ENCODE assay signal across 8 cellular contexts in the genomic region with DNA sequence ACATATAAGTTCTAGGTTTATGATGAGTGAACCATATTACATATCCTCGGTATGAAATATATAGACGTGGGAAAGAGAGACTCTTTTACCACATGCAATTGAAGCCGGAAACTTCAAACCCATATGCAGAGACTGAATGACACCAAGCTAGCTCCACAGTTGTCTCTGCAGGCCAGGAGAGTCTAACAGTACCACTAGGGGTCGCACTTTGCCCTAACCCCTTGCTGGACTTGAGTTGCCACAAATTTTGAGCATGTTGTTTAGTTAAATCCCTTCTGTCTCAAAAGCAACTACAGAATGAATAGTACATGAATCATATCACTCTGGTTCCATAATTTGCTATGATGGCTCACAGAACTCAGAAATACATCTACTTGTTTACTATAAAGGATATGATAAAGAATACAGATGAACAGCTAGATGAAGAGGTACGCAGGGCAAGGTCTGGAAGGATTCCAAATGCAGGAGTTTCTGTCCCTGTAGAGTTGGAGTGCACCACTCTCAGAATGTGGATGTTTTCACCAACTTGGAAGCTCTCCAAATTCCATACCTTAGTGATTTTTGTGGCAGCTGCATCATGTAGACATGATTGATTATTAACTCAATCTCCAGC.
DNase-seq lines count a peak whose midpoint lies in the region; ATAC-seq, FAIRE-seq and TF ChIP-seq lines count a peak whose summit lies in the region.

No MANE protein-coding gene starts in this region.

- DNase-seq in right atrium auricular region (ENCODE audit: low spot score) (no peak), left cardiac atrium (no peak), HCEC 1CT (peak; percentile 75), MM.1S (peak; percentile 66), H1 (ENCODE audit: low read depth in 1 of 2, low spot score in 2 of 2) (peak; percentile 47 to 78), osteoblast (ENCODE audit: insufficient read length, low spot score, missing footprints) (peak; percentile 44), NCI-H2196 (lab: John Stamatoyannopoulos, UW; ENCODE audit: unreplicated experiment) (no peak)

- peak; percentile 98 for FAIRE-seq in H1 (lab: Jason Lieb, UNC)

- TF ChIP-seq CTCF in right atrium auricular region (IDR thresholded peaks at IDR 0.05) (peak; percentile 35 to 66), MM.1S (IDR thresholded peaks at IDR 0.05; ENCODE audit: low read length) (peak; percentile 92), WI38 (IDR thresholded peaks at IDR 0.05; ENCODE audit: low read depth, low read length) (peak; percentile 90), H1 (IDR thresholded peaks at IDR 0.05; ENCODE audit: control extremely low read depth in 1 of 3, insufficient read depth in 1 of 3, low read depth in 1 of 3, low read length in 3 of 3) (peak; percentile 77 to 95 (median 78)), osteoblast (IDR thresholded peaks at IDR 0.05; ENCODE audit: extremely low read depth, low read depth, low read length) (peak; percentile 92)

- no peak overlapping the region for H3K4me2 ChIP-seq in MM.1S (ENCODE audit: low read depth, low read length)
- H3K4me2 ChIP-seq in H1 (ENCODE audit: insufficient read depth in 1 of 2, low read depth in 2 of 2, low read length in 2 of 2), result no peak overlapping the region
- H3K4me2 ChIP-seq in osteoblast (ENCODE audit: insufficient read depth, low read length), result no peak overlapping the region

- POLR2A ChIA-PET in H1 (lab: Charles Lee; ENCODE audit: partially characterized antibody), result no interaction called here

- H4K20me1 ChIP-seq in MM.1S (ENCODE audit: insufficient read depth, low read length), result no peaks in the 10 kb centered on the region
- H4K20me1 ChIP-seq in H1 (replicated peaks in 1 of 2; ENCODE audit: control insufficient read depth in 1 of 2, insufficient read depth in 2 of 2, low read length in 2 of 2), result no peaks in the 10 kb centered on the region
- no peaks in the 10 kb centered on the region for H4K20me1 ChIP-seq in osteoblast (ENCODE audit: insufficient read depth, low read length)

- ATAC-seq in left cardiac atrium, result no peak

- H3K4me1 ChIP-seq in right atrium auricular region (no peaks in the 10 kb centered on the region), MM.1S (ENCODE audit: low read length) (no peaks in the 10 kb centered on the region), H1 (replicated peaks in 1 of 4; ENCODE audit: control insufficient read depth in 3 of 4, insufficient read depth in 4 of 4, low read length in 3 of 4) (no peaks in the 10 kb centered on the region; a peak in 1 of 7 replicates), osteoblast (ENCODE audit: insufficient read depth, low read length) (peaks cover 3% of the 10 kb centered on the region)

- no peak overlapping the region for H3K23ac ChIP-seq in H1 (ENCODE audit: insufficient read length)

- no peak overlapping the region for H2AK5ac ChIP-seq in H1 (ENCODE audit: low read depth, low read length)

- H2BK120ac ChIP-seq in H1 (replicated peaks; ENCODE audit: low read depth, low read length), result no peak overlapping the region

- H3K36me3 ChIP-seq in right atrium auricular region, result no peaks in the 10 kb centered on the region
- no peaks in the 10 kb centered on the region for H3K36me3 ChIP-seq in MM.1S (replicated peaks; ENCODE audit: insufficient read depth, low read length)
- no peaks in the 10 kb centered on the region for H3K36me3 ChIP-seq in H1 (ENCODE audit: control insufficient read depth in 2 of 4, insufficient read depth in 4 of 4, low read length in 3 of 4)
- no peaks in the 10 kb centered on the region for H3K36me3 ChIP-seq in osteoblast (ENCODE audit: insufficient read depth, low read length)

- H3K9me2 ChIP-seq in MM.1S (replicated peaks; ENCODE audit: insufficient read depth, low read length), result no peaks in the 10 kb centered on the region

- no peak overlapping the region for H3K18ac ChIP-seq in H1 (ENCODE audit: extremely low read depth, low read length)

- no peak overlapping the region for H2AFZ ChIP-seq in MM.1S (ENCODE audit: low read length)
- no peak overlapping the region for H2AFZ ChIP-seq in H1 (ENCODE audit: low read length)
- H2AFZ ChIP-seq in osteoblast (ENCODE audit: low read length), result no peak overlapping the region

- CTCF ChIA-PET in H1 (lab: Charles Lee; ENCODE audit: partially characterized antibody), result interaction anchor here (0.5 to 4.9 kb wide), 57 partner anchors 9 to 764 kb away, joined by 3 to 67 read pairs (median 4); a partner anchor contains a TSS

- H3K79me2 ChIP-seq in MM.1S (ENCODE audit: low read length) (no peaks in the 10 kb centered on the region), H1 (ENCODE audit: control insufficient read depth in 1 of 2, insufficient read depth in 2 of 2, low read length in 2 of 2) (no peaks in the 10 kb centered on the region), osteoblast (ENCODE audit: insufficient read depth, low read length) (no peaks in the 10 kb centered on the region)

- H3F3A ChIP-seq in MM.1S (ENCODE audit: insufficient read depth, low read length), result no peaks in the 10 kb centered on the region

- no peaks in the 10 kb centered on the region for H3K23me2 ChIP-seq in H1 (ENCODE audit: low read depth, low read length)

- H4K5ac ChIP-seq in H1 (ENCODE audit: insufficient read length, low read depth, low read length), result no peak overlapping the region

- no peak overlapping the region for H4K91ac ChIP-seq in H1 (replicated peaks; ENCODE audit: insufficient read length, low read length)

- H3K4me3 ChIP-seq in right atrium auricular region, result no peak overlapping the region
- H3K4me3 ChIP-seq in MM.1S (ENCODE audit: low read length), result no peak overlapping the region
- no peak overlapping the region for H3K4me3 ChIP-seq in WI38 (ENCODE audit: low read depth, low read length)
- H3K4me3 ChIP-seq in H1 (ENCODE audit: extremely low read depth in 1 of 4, insufficient read depth in 2 of 4, low read depth in 3 of 4, low read length in 4 of 4), result no peak overlapping the region
- no peak overlapping the region for H3K4me3 ChIP-seq in osteoblast (ENCODE audit: insufficient read depth, low read length)

- no peak overlapping the region for H3K9ac ChIP-seq in MM.1S (ENCODE audit: low read length)
- H3K9ac ChIP-seq in H1 (replicated peaks in 1 of 4; ENCODE audit: extremely low read depth in 1 of 4, low read depth in 3 of 4, low read length in 3 of 4), result no peak overlapping the region

- H3K56ac ChIP-seq in H1 (replicated peaks; ENCODE audit: insufficient read length, low read depth, low read length), result no peak overlapping the region

- 36% methylated on average over 5 of the region's 5 CpGs; no CpG with 5 or more reads in 1 of the 2 experiments for WGBS in H1 (ENCODE audit: extremely low coverage in 1 of 2, insufficient coverage in 1 of 2, insufficient read length in 1 of 2, insufficient replicate concordance in 2 of 2, low coverage in 1 of 2, low lambda C conversion rate in 2 of 2, missing lambda C conversion rate in 1 of 2), 2 experiments

- TF ChIP-seq EP300 in H1 (IDR thresholded peaks at IDR 0.05; ENCODE audit: borderline replicate concordance in 1 of 2, low read depth in 2 of 2, low read length in 2 of 2), result no peak

- TF ChIP-seq POLR2A in H1 (IDR thresholded peaks at IDR 0.05; ENCODE audit: control extremely low read depth in 1 of 2, low read depth in 2 of 2, low read length in 2 of 2), result no peak

- no peak overlapping the region for H4K8ac ChIP-seq in H1 (ENCODE audit: extremely low read depth, insufficient read depth, low read length)

- peak; percentile 66 to 77 for TF ChIP-seq RAD21 in H1 (IDR thresholded peaks at IDR 0.05 in 1 of 2, conservative IDR thresholded peaks at IDR 0.05 in 1 of 2; ENCODE audit: low read depth in 2 of 2, low read length in 2 of 2)

- H2BK12ac ChIP-seq in H1 (ENCODE audit: low read depth, low read length), result no peak overlapping the region

- no peak overlapping the region for H3K4ac ChIP-seq in H1 (replicated peaks; ENCODE audit: insufficient read length, low read depth, low read length)

- no peak overlapping the region for H2BK20ac ChIP-seq in H1 (ENCODE audit: low read length)

- H3K9me3 ChIP-seq in right atrium auricular region (no peaks in the 10 kb centered on the region), MM.1S (replicated peaks; ENCODE audit: insufficient read depth, low read length) (no peaks in the 10 kb centered on the region), H1 (ENCODE audit: insufficient read depth in 2 of 2, low read depth in 1 of 2, low read length in 1 of 2) (no peaks in the 10 kb centered on the region), osteoblast (ENCODE audit: low read depth, low read length) (no peaks in the 10 kb centered on the region)

- H3K14ac ChIP-seq in H1 (ENCODE audit: insufficient read length), result no peak overlapping the region

- no peak overlapping the region for H2BK15ac ChIP-seq in H1 (ENCODE audit: low read length)

- H2BK5ac ChIP-seq in H1 (ENCODE audit: low read depth, low read length), result no peak overlapping the region

- intact Hi-C loops in left cardiac atrium (cut with DNase I), result no loop called here

- H3K27me3 ChIP-seq in right atrium auricular region (no peaks in the 10 kb centered on the region), MM.1S (replicated peaks; ENCODE audit: insufficient read depth, low read length) (no peaks in the 10 kb centered on the region), H1 (replicated peaks in 1 of 4; ENCODE audit: control insufficient read depth in 3 of 4, extremely low read depth in 1 of 4, insufficient read depth in 3 of 4, low read length in 3 of 4) (no peaks in the 10 kb centered on the region), osteoblast (ENCODE audit: insufficient read depth, low read length) (peaks cover 2% of the 10 kb centered on the region)

- H3K79me1 ChIP-seq in H1 (ENCODE audit: low read depth, low read length), result no peaks in the 10 kb centered on the region

- H3K27ac ChIP-seq in right atrium auricular region (no peak overlapping the region), MM.1S (ENCODE audit: low read length) (no peak overlapping the region), H1 (ENCODE audit: low read depth, low read length) (no peak overlapping the region), osteoblast (ENCODE audit: low read depth, low read length) (no peak overlapping the region)

TF ChIP-seq in H1, 55 proteins besides CTCF, POLR2A, EP300 and RAD21 (continues in another document):
- TF ChIP-seq NANOG (IDR thresholded peaks at IDR 0.05; ENCODE audit: insufficient read depth, low read depth, low read length, poor library complexity, severe bottlenecking) (no peak), NRF1 (IDR thresholded peaks at IDR 0.05; ENCODE audit: low read depth, low read length) (no peak), ASH2L (IDR thresholded peaks at IDR 0.05; ENCODE audit: low read length) (no peak), SP2 (IDR thresholded peaks at IDR 0.05; ENCODE audit: low read length) (no peak), JUND (IDR thresholded peaks at IDR 0.05; ENCODE audit: low read length) (no peak)
- TF ChIP-seq, protein P1, sequence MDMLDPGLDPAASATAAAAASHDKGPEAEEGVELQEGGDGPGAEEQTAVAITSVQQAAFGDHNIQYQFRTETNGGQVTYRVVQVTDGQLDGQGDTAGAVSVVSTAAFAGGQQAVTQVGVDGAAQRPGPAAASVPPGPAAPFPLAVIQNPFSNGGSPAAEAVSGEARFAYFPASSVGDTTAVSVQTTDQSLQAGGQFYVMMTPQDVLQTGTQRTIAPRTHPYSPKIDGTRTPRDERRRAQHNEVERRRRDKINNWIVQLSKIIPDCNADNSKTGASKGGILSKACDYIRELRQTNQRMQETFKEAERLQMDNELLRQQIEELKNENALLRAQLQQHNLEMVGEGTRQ (IDR thresholded peaks at IDR 0.05; ENCODE audit: low read length), result no peak

Comparison
In these comparisons a context has a peak if more than half of its experiments do, and no peak if none do; other contexts are left out.
1. DNase-seq: peak in HCEC 1CT (single experiment), MM.1S (single experiment), H1 (2 of 2) and osteoblast (single experiment); none in right atrium auricular region (single experiment), left cardiac atrium (single experiment) and NCI-H2196 (single experiment).
2. Peak in every context shown above with its lines, with median percentiles within 50 percentile points of each other: CTCF ChIP-seq.